30 cellular contexts compared by ENCODE assay signal in genomic region chr1:78758493-78758892, GRCh38.
"Had no signal": no experiment of that assay in that cellular context is flagged by ENCODE, and none has a peak within 500 bp of the region (broad histone marks: within the 10 kb centered on the region; RNA-seq: fewer than 3 reads in every experiment).

No MANE protein-coding gene starts in this region.

- DNase-seq: activated CD4-positive, alpha-beta memory T cell treated with anti-CD3 and anti-CD28 coated beads for 36 hours; activated CD4-positive, alpha-beta T cell treated with anti-CD3 and anti-CD28 coated beads, Interleukin-2, amount 10 ng/mL, durations not matched to agents 24 days and 14 days; activated CD4-positive, CD25-positive, alpha-beta regulatory T cell treated with anti-CD3 and anti-CD28 coated beads, Interleukin-2, amount 50 U/mL, for 72 hours; activated CD8-positive, alpha-beta memory T cell treated with anti-CD3 and anti-CD28 coated beads, Interleukin-2, amount 50 U/mL, for 4 hours; activated effector memory CD4-positive, alpha-beta T cell treated with anti-CD3 and anti-CD28 coated beads, Interleukin-2, amount 50 U/mL, for 16 hours; activated naive CD4-positive, alpha-beta T cell treated with anti-CD3 and anti-CD28 coated beads for 36 hours; activated naive CD8-positive, alpha-beta T cell treated with anti-CD3 and anti-CD28 coated beads for 36 hours; activated T-cell treated with anti-CD3 and anti-CD28 coated beads, Interleukin-2, amount 50 U/mL, for 1 hour; adrenal gland; aorta; body of pancreas; dermis blood vessel endothelial cell; effector CD4-positive, alpha-beta T cell; gastrocnemius medialis; left cardiac atrium; left ventricle myocardium superior; mucosa of descending colon; stimulated activated CD4-positive, alpha-beta T cell treated with anti-CD3 and anti-CD28 coated beads, Interleukin-12 subunit alpha, Interleukin-12 subunit beta, amount 100 ng/mL, for 4 hours; stimulated activated CD4-positive, alpha-beta T cell treated with anti-CD3 and anti-CD28 coated beads, Interleukin-4, amount 100 ng/mL, for 1 hour; uterus had no signal

- H3K4me3 Mint-ChIP-seq: activated CD4-positive, alpha-beta memory T cell treated with anti-CD3 and anti-CD28 coated beads for 36 hours; activated CD4-positive, alpha-beta T cell treated with anti-CD3 and anti-CD28 coated beads, Interleukin-2, amount 10 ng/mL, durations not matched to agents 24 days and 14 days; activated naive CD4-positive, alpha-beta T cell treated with anti-CD3 and anti-CD28 coated beads for 36 hours; activated naive CD8-positive, alpha-beta T cell treated with anti-CD3 and anti-CD28 coated beads for 36 hours; activated T-helper 1 cell treated with anti-CD3 and anti-CD28 coated beads, Interleukin-12 subunit alpha, Interleukin-12 subunit beta, Interleukin-2, Interleukin-4 antibody, amounts not matched to agents 30 ng/mL and 10 ng/mL and 1 ng/mL, durations not matched to agents 14 hours and 24 hours and 36 hours; natural killer cell treated with Interleukin-12 subunit alpha and Interleukin-12 subunit beta and Interleukin-15 and Interleukin-18, amount 100 ng/mL, for 72 hours; stimulated activated effector memory CD8-positive, alpha-beta T cell treated with anti-CD3 and anti-CD28 coated beads, Interleukin-12 subunit alpha, Interleukin-12 subunit beta, amount 100 ng/mL, for 72 hours; stimulated activated naive CD8-positive, alpha-beta T cell treated with anti-CD3 and anti-CD28 coated beads, Interleukin-15, Interleukin-2, amounts not matched to agents 100 ng/mL and 50 ng/mL, for 24 hours; type B pancreatic cell had no signal

- H3K4me1 ChIP-seq: adrenal gland, body of pancreas, gastrocnemius medialis, uterus had no signal

- H3K36me3 ChIP-seq: adrenal gland, esophagus muscularis mucosa, gastrocnemius medialis, uterus had no signal

- H3K4me3 ChIP-seq: adrenal gland, body of pancreas, esophagus muscularis mucosa, gastrocnemius medialis, hepatocyte, mucosa of descending colon, skin epidermis, uterus had no signal

- H3K36me3 Mint-ChIP-seq: activated CD4-positive, alpha-beta memory T cell treated with anti-CD3 and anti-CD28 coated beads for 36 hours; activated naive CD8-positive, alpha-beta T cell treated with anti-CD3 and anti-CD28 coated beads for 36 hours; natural killer cell treated with Interleukin-12 subunit alpha and Interleukin-12 subunit beta and Interleukin-15 and Interleukin-18, amount 100 ng/mL, for 72 hours; stimulated activated effector memory CD8-positive, alpha-beta T cell treated with anti-CD3 and anti-CD28 coated beads, Interleukin-12 subunit alpha, Interleukin-12 subunit beta, amount 100 ng/mL, for 72 hours; type B pancreatic cell had no signal

- H3K27me3 ChIP-seq: adrenal gland, body of pancreas, esophagus muscularis mucosa, gastrocnemius medialis, hepatocyte, uterus had no signal

- H3K27ac ChIP-seq: adrenal gland, body of pancreas, esophagus muscularis mucosa, gastrocnemius medialis, hepatocyte, skin epidermis, uterus had no signal

- H3K9me3 ChIP-seq: adrenal gland, body of pancreas, gastrocnemius medialis, mucosa of descending colon, uterus had no signal

- H3K27me3 Mint-ChIP-seq: activated CD4-positive, alpha-beta memory T cell treated with anti-CD3 and anti-CD28 coated beads for 36 hours; activated CD4-positive, alpha-beta T cell treated with anti-CD3 and anti-CD28 coated beads, Interleukin-2, amount 10 ng/mL, durations not matched to agents 24 days and 14 days; activated naive CD8-positive, alpha-beta T cell treated with anti-CD3 and anti-CD28 coated beads for 36 hours; natural killer cell treated with Interleukin-12 subunit alpha and Interleukin-12 subunit beta and Interleukin-15 and Interleukin-18, amount 100 ng/mL, for 72 hours; progenitor cell of endocrine pancreas; type B pancreatic cell had no signal

- ATAC-seq: body of pancreas; gastrocnemius medialis; left cardiac atrium; left ventricle myocardium superior; mucosa of descending colon; natural killer cell treated with Interleukin-12 subunit alpha and Interleukin-12 subunit beta and Interleukin-15 and Interleukin-18, amount 100 ng/mL, for 72 hours; sciatic nerve; stimulated activated effector memory CD8-positive, alpha-beta T cell treated with anti-CD3 and anti-CD28 coated beads, Interleukin-12 subunit alpha, Interleukin-12 subunit beta, amount 100 ng/mL, for 72 hours had no signal

- H3K4me1 Mint-ChIP-seq: activated CD4-positive, alpha-beta T cell treated with anti-CD3 and anti-CD28 coated beads, Interleukin-2, amount 10 ng/mL, durations not matched to agents 24 days and 14 days; activated naive CD8-positive, alpha-beta T cell treated with anti-CD3 and anti-CD28 coated beads for 36 hours; stimulated activated effector memory CD8-positive, alpha-beta T cell treated with anti-CD3 and anti-CD28 coated beads, Interleukin-12 subunit alpha, Interleukin-12 subunit beta, amount 100 ng/mL, for 72 hours had no signal

- H3K27ac Mint-ChIP-seq: activated CD4-positive, alpha-beta memory T cell treated with anti-CD3 and anti-CD28 coated beads for 36 hours; activated CD4-positive, alpha-beta T cell treated with anti-CD3 and anti-CD28 coated beads, Interleukin-2, amount 10 ng/mL, durations not matched to agents 24 days and 14 days; activated naive CD4-positive, alpha-beta T cell treated with anti-CD3 and anti-CD28 coated beads for 36 hours; activated naive CD8-positive, alpha-beta T cell treated with anti-CD3 and anti-CD28 coated beads for 36 hours; activated T-helper 1 cell treated with anti-CD3 and anti-CD28 coated beads, Interleukin-12 subunit alpha, Interleukin-12 subunit beta, Interleukin-2, Interleukin-4 antibody, amounts not matched to agents 30 ng/mL and 10 ng/mL and 1 ng/mL, durations not matched to agents 14 hours and 24 hours and 36 hours; natural killer cell treated with Interleukin-12 subunit alpha and Interleukin-12 subunit beta and Interleukin-15 and Interleukin-18, amount 100 ng/mL, for 72 hours; progenitor cell of endocrine pancreas; stimulated activated effector memory CD8-positive, alpha-beta T cell treated with anti-CD3 and anti-CD28 coated beads, Interleukin-12 subunit alpha, Interleukin-12 subunit beta, amount 100 ng/mL, for 72 hours; stimulated activated naive CD8-positive, alpha-beta T cell treated with anti-CD3 and anti-CD28 coated beads, Interleukin-15, Interleukin-2, amounts not matched to agents 100 ng/mL and 50 ng/mL, for 24 hours; type B pancreatic cell had no signal

- H3K9me3 Mint-ChIP-seq: activated T-helper 1 cell treated with anti-CD3 and anti-CD28 coated beads, Interleukin-12 subunit alpha, Interleukin-12 subunit beta, Interleukin-2, Interleukin-4 antibody, amounts not matched to agents 30 ng/mL and 10 ng/mL and 1 ng/mL, durations not matched to agents 14 hours and 24 hours and 36 hours had no signal
